In the genomic region with DNA sequence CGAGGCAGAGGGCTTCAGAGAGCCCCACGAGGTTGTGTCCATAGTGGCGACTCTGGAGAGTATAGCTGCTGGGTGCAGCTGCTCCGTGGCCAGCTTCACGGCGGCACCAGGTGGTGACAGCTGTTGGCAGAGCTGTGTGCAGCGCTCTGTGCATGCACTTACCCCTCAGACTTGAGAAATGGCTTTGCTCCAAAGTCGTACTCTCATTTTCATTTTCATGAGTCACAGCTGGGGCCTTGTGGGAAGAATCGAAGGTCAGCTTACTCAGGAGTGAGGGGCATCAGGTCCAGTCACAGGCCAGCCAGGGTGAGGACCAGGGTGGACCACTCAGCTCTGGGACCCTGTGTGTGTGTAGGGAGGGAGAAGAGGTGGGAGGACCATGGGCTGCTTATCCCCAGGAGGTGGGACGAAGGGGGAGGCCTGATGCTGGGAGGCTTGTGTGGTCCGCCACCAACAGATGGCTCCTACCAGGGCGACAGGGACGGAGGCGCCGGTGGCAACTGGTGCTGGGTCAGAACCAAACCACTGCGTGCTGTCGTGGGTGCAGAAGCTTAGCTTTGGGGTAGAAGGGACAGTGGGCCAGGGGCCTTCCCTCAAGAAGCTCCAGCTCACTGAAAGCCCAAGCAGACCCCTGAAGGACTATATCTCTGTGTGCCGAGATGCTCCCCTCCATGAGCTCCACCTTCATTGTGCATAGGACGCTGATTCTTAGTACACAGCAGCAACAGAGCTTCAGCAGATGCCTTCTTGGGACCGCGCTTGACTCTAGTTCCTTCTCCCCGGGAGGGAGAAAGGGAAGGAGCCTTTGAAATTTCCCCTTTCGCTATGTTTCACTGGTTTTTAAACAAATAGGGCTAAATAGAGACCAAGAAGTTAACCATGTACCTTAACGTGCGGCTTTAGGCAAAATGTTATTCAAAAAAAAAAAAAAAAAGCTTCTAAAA, we compare ENCODE assay signal across 1 cellular context.
TF ChIP-seq lines count a peak whose summit lies in the region.

No MANE protein-coding gene starts in this region.

TF ChIP-seq in GM12878, 131 proteins besides CTCF, POLR2A, EP300 and RAD21 (continued from another document and continues in another):
- TF ChIP-seq, protein P1, sequence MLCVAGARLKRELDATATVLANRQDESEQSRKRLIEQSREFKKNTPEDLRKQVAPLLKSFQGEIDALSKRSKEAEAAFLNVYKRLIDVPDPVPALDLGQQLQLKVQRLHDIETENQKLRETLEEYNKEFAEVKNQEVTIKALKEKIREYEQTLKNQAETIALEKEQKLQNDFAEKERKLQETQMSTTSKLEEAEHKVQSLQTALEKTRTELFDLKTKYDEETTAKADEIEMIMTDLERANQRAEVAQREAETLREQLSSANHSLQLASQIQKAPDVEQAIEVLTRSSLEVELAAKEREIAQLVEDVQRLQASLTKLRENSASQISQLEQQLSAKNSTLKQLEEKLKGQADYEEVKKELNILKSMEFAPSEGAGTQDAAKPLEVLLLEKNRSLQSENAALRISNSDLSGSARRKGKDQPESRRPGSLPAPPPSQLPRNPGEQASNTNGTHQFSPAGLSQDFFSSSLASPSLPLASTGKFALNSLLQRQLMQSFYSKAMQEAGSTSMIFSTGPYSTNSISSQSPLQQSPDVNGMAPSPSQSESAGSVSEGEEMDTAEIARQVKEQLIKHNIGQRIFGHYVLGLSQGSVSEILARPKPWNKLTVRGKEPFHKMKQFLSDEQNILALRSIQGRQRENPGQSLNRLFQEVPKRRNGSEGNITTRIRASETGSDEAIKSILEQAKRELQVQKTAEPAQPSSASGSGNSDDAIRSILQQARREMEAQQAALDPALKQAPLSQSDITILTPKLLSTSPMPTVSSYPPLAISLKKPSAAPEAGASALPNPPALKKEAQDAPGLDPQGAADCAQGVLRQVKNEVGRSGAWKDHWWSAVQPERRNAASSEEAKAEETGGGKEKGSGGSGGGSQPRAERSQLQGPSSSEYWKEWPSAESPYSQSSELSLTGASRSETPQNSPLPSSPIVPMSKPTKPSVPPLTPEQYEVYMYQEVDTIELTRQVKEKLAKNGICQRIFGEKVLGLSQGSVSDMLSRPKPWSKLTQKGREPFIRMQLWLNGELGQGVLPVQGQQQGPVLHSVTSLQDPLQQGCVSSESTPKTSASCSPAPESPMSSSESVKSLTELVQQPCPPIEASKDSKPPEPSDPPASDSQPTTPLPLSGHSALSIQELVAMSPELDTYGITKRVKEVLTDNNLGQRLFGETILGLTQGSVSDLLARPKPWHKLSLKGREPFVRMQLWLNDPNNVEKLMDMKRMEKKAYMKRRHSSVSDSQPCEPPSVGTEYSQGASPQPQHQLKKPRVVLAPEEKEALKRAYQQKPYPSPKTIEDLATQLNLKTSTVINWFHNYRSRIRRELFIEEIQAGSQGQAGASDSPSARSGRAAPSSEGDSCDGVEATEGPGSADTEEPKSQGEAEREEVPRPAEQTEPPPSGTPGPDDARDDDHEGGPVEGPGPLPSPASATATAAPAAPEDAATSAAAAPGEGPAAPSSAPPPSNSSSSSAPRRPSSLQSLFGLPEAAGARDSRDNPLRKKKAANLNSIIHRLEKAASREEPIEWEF (IDR thresholded peaks at IDR 0.05; ENCODE audit: insufficient replicate concordance, low read depth, low read length): peak; percentile 81
- TF ChIP-seq PAX8 (IDR thresholded peaks at IDR 0.05) (no peak), HCFC1 (IDR thresholded peaks at IDR 0.05; ENCODE audit: low read length) (no peak), PAX5 (IDR thresholded peaks at IDR 0.05; ENCODE audit: borderline replicate concordance, low read depth, low read length) (peak; percentile 78; the same call in 1 of the 2 replicates), ETV6 (conservative IDR thresholded peaks at IDR 0.05 in 1 of 2, IDR thresholded peaks at IDR 0.05 in 1 of 2; ENCODE audit: borderline replicate concordance in 1 of 2, low read depth in 1 of 2) (peak in 1 of 2 experiments; percentile 65; a peak in 1 of 4 replicates), SMC3 (IDR thresholded peaks at IDR 0.05; ENCODE audit: borderline replicate concordance, low read length) (peak; percentile 35; the same call in 1 of the 2 replicates), ESRRA (IDR thresholded peaks at IDR 0.05; ENCODE audit: low read length) (no peak), RELA (IDR thresholded peaks at IDR 0.05; ENCODE audit: borderline replicate concordance, partially characterized antibody) (peak; percentile 32), ZSCAN29 (IDR thresholded peaks at IDR 0.05) (no peak), FOXK2 (IDR thresholded peaks at IDR 0.05) (no peak), NR2C1 (IDR thresholded peaks at IDR 0.05) (no peak), CBFB (IDR thresholded peaks at IDR 0.05; ENCODE audit: low read depth) (no peak), TCF12 (IDR thresholded peaks at IDR 0.05; ENCODE audit: low read depth, low read length) (peak; percentile 99), JUNB (IDR thresholded peaks at IDR 0.05) (peak; percentile 57; the same call in 1 of the 2 replicates), YY1 (IDR thresholded peaks at IDR 0.05; ENCODE audit: low read depth, low read length) (no peak; the same call in 1 of the 2 replicates), NFYA (IDR thresholded peaks at IDR 0.05; ENCODE audit: borderline replicate concordance, low read depth, low read length) (no peak), RFX5 (IDR thresholded peaks at IDR 0.05; ENCODE audit: low read depth, low read length) (0 out of 2 replicates have a peak, but pooled peaks have one; percentile 22), EED (IDR thresholded peaks at IDR 0.05; ENCODE audit: low read depth) (peak; percentile 69), NFIC (IDR thresholded peaks at IDR 0.05; ENCODE audit: low read depth, low read length) (no peak), NR2F1 (conservative IDR thresholded peaks at IDR 0.05) (peak; percentile 57)
- TF ChIP-seq, protein P2, sequence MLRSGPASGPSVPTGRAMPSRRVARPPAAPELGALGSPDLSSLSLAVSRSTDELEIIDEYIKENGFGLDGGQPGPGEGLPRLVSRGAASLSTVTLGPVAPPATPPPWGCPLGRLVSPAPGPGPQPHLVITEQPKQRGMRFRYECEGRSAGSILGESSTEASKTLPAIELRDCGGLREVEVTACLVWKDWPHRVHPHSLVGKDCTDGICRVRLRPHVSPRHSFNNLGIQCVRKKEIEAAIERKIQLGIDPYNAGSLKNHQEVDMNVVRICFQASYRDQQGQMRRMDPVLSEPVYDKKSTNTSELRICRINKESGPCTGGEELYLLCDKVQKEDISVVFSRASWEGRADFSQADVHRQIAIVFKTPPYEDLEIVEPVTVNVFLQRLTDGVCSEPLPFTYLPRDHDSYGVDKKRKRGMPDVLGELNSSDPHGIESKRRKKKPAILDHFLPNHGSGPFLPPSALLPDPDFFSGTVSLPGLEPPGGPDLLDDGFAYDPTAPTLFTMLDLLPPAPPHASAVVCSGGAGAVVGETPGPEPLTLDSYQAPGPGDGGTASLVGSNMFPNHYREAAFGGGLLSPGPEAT (IDR thresholded peaks at IDR 0.05; ENCODE audit: low read depth): no peak; the same call in 1 of the 2 replicates
- TF ChIP-seq, protein P3, sequence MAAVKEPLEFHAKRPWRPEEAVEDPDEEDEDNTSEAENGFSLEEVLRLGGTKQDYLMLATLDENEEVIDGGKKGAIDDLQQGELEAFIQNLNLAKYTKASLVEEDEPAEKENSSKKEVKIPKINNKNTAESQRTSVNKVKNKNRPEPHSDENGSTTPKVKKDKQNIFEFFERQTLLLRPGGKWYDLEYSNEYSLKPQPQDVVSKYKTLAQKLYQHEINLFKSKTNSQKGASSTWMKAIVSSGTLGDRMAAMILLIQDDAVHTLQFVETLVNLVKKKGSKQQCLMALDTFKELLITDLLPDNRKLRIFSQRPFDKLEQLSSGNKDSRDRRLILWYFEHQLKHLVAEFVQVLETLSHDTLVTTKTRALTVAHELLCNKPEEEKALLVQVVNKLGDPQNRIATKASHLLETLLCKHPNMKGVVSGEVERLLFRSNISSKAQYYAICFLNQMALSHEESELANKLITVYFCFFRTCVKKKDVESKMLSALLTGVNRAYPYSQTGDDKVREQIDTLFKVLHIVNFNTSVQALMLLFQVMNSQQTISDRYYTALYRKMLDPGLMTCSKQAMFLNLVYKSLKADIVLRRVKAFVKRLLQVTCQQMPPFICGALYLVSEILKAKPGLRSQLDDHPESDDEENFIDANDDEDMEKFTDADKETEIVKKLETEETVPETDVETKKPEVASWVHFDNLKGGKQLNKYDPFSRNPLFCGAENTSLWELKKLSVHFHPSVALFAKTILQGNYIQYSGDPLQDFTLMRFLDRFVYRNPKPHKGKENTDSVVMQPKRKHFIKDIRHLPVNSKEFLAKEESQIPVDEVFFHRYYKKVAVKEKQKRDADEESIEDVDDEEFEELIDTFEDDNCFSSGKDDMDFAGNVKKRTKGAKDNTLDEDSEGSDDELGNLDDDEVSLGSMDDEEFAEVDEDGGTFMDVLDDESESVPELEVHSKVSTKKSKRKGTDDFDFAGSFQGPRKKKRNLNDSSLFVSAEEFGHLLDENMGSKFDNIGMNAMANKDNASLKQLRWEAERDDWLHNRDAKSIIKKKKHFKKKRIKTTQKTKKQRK (IDR thresholded peaks at IDR 0.05; ENCODE audit: low read depth, low read length): no peak
- TF ChIP-seq, protein P4, sequence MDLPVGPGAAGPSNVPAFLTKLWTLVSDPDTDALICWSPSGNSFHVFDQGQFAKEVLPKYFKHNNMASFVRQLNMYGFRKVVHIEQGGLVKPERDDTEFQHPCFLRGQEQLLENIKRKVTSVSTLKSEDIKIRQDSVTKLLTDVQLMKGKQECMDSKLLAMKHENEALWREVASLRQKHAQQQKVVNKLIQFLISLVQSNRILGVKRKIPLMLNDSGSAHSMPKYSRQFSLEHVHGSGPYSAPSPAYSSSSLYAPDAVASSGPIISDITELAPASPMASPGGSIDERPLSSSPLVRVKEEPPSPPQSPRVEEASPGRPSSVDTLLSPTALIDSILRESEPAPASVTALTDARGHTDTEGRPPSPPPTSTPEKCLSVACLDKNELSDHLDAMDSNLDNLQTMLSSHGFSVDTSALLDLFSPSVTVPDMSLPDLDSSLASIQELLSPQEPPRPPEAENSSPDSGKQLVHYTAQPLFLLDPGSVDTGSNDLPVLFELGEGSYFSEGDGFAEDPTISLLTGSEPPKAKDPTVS (IDR thresholded peaks at IDR 0.05; ENCODE audit: low read depth, low read length): no peak
- TF ChIP-seq, protein P5, sequence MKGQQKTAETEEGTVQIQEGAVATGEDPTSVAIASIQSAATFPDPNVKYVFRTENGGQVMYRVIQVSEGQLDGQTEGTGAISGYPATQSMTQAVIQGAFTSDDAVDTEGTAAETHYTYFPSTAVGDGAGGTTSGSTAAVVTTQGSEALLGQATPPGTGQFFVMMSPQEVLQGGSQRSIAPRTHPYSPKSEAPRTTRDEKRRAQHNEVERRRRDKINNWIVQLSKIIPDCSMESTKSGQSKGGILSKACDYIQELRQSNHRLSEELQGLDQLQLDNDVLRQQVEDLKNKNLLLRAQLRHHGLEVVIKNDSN (IDR thresholded peaks at IDR 0.05; ENCODE audit: borderline replicate concordance, extremely low read length, insufficient read depth, low read depth, low read length): no peak
- TF ChIP-seq, protein P6, sequence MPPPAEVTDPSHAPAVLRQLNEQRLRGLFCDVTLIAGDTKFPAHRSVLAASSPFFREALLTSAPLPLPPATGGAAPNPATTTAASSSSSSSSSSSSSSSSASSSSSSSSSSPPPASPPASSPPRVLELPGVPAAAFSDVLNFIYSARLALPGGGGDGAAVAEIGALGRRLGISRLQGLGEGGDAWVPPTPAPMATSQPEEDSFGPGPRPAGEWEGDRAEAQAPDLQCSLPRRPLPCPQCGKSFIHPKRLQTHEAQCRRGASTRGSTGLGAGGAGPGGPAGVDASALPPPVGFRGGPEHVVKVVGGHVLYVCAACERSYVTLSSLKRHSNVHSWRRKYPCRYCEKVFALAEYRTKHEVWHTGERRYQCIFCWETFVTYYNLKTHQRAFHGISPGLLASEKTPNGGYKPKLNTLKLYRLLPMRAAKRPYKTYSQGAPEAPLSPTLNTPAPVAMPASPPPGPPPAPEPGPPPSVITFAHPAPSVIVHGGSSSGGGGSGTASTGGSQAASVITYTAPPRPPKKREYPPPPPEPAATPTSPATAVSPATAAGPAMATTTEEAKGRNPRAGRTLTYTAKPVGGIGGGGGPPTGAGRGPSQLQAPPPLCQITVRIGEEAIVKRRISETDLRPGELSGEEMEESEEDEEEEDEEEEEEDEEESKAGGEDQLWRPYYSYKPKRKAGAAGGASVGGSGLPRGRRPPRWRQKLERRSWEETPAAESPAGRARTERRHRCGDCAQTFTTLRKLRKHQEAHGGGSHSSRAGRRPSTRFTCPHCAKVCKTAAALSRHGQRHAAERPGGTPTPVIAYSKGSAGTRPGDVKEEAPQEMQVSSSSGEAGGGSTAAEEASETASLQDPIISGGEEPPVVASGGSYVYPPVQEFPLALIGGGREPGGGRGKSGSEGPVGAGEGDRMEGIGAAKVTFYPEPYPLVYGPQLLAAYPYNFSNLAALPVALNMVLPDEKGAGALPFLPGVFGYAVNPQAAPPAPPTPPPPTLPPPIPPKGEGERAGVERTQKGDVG (CRISPR knock-in tag; IDR thresholded peaks at IDR 0.05): no peak
- TF ChIP-seq, protein P7, sequence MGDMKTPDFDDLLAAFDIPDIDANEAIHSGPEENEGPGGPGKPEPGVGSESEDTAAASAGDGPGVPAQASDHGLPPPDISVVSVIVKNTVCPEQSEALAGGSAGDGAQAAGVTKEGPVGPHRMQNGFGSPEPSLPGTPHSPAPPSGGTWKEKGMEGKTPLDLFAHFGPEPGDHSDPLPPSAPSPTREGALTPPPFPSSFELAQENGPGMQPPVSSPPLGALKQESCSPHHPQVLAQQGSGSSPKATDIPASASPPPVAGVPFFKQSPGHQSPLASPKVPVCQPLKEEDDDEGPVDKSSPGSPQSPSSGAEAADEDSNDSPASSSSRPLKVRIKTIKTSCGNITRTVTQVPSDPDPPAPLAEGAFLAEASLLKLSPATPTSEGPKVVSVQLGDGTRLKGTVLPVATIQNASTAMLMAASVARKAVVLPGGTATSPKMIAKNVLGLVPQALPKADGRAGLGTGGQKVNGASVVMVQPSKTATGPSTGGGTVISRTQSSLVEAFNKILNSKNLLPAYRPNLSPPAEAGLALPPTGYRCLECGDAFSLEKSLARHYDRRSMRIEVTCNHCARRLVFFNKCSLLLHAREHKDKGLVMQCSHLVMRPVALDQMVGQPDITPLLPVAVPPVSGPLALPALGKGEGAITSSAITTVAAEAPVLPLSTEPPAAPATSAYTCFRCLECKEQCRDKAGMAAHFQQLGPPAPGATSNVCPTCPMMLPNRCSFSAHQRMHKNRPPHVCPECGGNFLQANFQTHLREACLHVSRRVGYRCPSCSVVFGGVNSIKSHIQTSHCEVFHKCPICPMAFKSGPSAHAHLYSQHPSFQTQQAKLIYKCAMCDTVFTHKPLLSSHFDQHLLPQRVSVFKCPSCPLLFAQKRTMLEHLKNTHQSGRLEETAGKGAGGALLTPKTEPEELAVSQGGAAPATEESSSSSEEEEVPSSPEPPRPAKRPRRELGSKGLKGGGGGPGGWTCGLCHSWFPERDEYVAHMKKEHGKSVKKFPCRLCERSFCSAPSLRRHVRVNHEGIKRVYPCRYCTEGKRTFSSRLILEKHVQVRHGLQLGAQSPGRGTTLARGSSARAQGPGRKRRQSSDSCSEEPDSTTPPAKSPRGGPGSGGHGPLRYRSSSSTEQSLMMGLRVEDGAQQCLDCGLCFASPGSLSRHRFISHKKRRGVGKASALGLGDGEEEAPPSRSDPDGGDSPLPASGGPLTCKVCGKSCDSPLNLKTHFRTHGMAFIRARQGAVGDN (IDR thresholded peaks at IDR 0.05): peak; percentile 86
- TF ChIP-seq, protein P8, sequence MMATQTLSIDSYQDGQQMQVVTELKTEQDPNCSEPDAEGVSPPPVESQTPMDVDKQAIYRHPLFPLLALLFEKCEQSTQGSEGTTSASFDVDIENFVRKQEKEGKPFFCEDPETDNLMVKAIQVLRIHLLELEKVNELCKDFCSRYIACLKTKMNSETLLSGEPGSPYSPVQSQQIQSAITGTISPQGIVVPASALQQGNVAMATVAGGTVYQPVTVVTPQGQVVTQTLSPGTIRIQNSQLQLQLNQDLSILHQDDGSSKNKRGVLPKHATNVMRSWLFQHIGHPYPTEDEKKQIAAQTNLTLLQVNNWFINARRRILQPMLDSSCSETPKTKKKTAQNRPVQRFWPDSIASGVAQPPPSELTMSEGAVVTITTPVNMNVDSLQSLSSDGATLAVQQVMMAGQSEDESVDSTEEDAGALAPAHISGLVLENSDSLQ (IDR thresholded peaks at IDR 0.05): peak; percentile 72
